ENCODE assay signal across 13 cellular contexts in the genomic region with DNA sequence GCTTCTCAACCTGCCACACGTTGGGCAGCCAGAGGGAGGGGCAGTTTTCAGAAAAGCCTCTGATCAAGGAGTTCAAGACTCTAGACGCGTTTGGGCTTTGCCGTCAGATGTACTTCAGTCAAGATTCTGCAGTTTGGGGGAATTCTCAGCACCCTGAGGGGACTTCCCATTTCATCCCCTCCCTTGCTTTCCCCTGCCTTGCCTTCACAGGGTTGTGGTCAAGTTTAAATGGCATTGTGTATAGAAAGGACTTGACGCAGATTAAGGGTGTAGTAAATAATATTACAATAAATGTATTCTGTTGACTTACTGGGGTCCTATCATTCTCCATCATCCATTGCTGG.
A peak's percentile ranks its signal among the peaks of the same experiment; 100 is the strongest.
DNase-seq lines count a peak whose midpoint lies in the region; ATAC-seq and TF ChIP-seq lines count a peak whose summit lies in the region.
"Had no signal": no experiment of that assay in that cellular context is flagged by ENCODE, and none has a peak within 500 bp of the region (broad histone marks: within the 10 kb centered on the region; RNA-seq: fewer than 3 reads in every experiment).

No MANE protein-coding gene starts in this region.

- H3K4me1 ChIP-seq in heart right ventricle (peaks cover 5 to 27% (median 19%) of the 10 kb centered on the region in 9 donors), ectodermal cell (ENCODE audit: control insufficient read depth, insufficient read depth, low read length) (peaks cover 12% of the 10 kb centered on the region), stomach (peaks cover 0 to 26% (median 15%) of the 10 kb centered on the region in 4 donors)

- H3K9me3 ChIP-seq in heart right ventricle: peaks cover 0 to 44% (median 10%) of the 10 kb centered on the region in 11 donors
- H3K9me3 ChIP-seq in ectodermal cell (ENCODE audit: control insufficient read depth, low read length): peaks cover 4% of the 10 kb centered on the region
- H3K9me3 ChIP-seq in stomach: peaks cover 0 to 32% (median 21%) of the 10 kb centered on the region in 4 donors
- H3K9me3 ChIP-seq: colonic mucosa had no signal

- H3K27ac ChIP-seq in heart right ventricle (peak overlapping the region in 7 of 10 donors; percentile 1 to 65 (median 45)), ectodermal cell (ENCODE audit: insufficient read depth, low read depth, low read length, poor library complexity, severe bottlenecking) (peak overlapping the region; percentile 81), stomach (peak overlapping the region in 4 of 5 donors; percentile 29 to 69 (median 50))
- H3K27ac ChIP-seq: colonic mucosa had no signal

- H3K27me3 ChIP-seq in heart right ventricle (no peaks in the 10 kb centered on the region), ectodermal cell (ENCODE audit: control insufficient read depth, insufficient read depth, low read length, poor library complexity, severe bottlenecking) (no peaks in the 10 kb centered on the region), stomach (no peaks in the 10 kb centered on the region)
- H3K27me3 ChIP-seq: colonic mucosa had no signal

- H3K36me3 ChIP-seq in heart right ventricle (no peaks in the 10 kb centered on the region), ectodermal cell (ENCODE audit: control insufficient read depth, insufficient read depth, low read length) (no peaks in the 10 kb centered on the region), stomach (no peaks in the 10 kb centered on the region)
- H3K36me3 ChIP-seq: colonic mucosa had no signal

- DNase-seq in heart right ventricle (no peak), Right ventricle myocardium inferior (ENCODE audit: missing footprints) (no peak), stomach (no peak), NCI-H774 (lab: John Stamatoyannopoulos, UW) (no peak), NCI-H524 (lab: John Stamatoyannopoulos, UW) (no peak)
- no peak for DNase-seq in stimulated activated naive CD4-positive, alpha-beta T cell treated with Interleukin-2 at 50 U/mL for 16 hours (lab: John Stamatoyannopoulos, UW)
- DNase-seq: activated CD4-positive, alpha-beta T cell treated with anti-CD3 and anti-CD28 coated beads, Interleukin-2, amount 50 U/mL, for 1 hour; activated naive CD4-positive, alpha-beta T cell treated with anti-CD3 and anti-CD28 coated beads for 36 hours; kidney glomerular epithelial cell; stimulated activated CD4-positive, alpha-beta T cell treated with anti-CD3 and anti-CD28 coated beads, Interleukin-2, amount 100 ng/mL, for 24 hours had no signal

- no peak for TF ChIP-seq POLR2A in stomach (IDR thresholded peaks at IDR 0.05)

- WGBS in heart right ventricle, 2 donors: 22 to 33% methylated on average over 5 of the region's 5 CpGs
- 56 to 61% methylated on average over 4 of the region's 5 CpGs for WGBS in ectodermal cell, 2 experiments
- WGBS in stomach, 5 donors: 16 to 32% (median 21%) methylated on average over 5 of the region's 5 CpGs

- no peak overlapping the region for H3K4me3 ChIP-seq in heart right ventricle
- no peak overlapping the region for H3K4me3 ChIP-seq in ectodermal cell (ENCODE audit: insufficient read depth, low read depth, low read length)
- H3K4me3 ChIP-seq in stomach: no peak overlapping the region
- H3K4me3 ChIP-seq: colonic mucosa had no signal

- TF ChIP-seq CTCF in heart right ventricle (IDR thresholded peaks at IDR 0.05): no peak
- no peak for TF ChIP-seq CTCF in stomach (IDR thresholded peaks at IDR 0.05)

- ATAC-seq in heart right ventricle: peak in 3 of 8 donors; percentile 9 to 22 (median 10)
- ATAC-seq in Right ventricle myocardium inferior: no peak
- peak; percentile 93 for ATAC-seq in HG02678 (IDR thresholded peaks at IDR 0.05; ENCODE audit: unreplicated experiment)

- intact Hi-C loops in heart right ventricle (cut with DNase I) (no loop called here), Right ventricle myocardium inferior (cut with DNase I) (no loop called here), stomach (cut with DNase I; ENCODE audit: low total_unique reads) (no loop called here)

- TF ChIP-seq EP300 in stomach (IDR thresholded peaks at IDR 0.05): no peak
